Comparison of ENCODE assay signal across 8 cellular contexts in genomic region chr15:49155834-49156627, GRCh38. TPM values are rescaled to one million over a fixed set of nuclear protein-coding genes. Genes with fewer than 3 reads are reported as not detected.
A peak's percentile ranks its signal among the peaks of the same experiment; 100 is the strongest.
DNase-seq lines count a peak whose midpoint lies in the region; ATAC-seq and TF ChIP-seq lines count a peak whose summit lies in the region.

No MANE protein-coding gene starts in this region.

- H3K79me1 ChIP-seq in trophoblast cell (ENCODE audit: low read length) = peaks cover 5% of the 10 kb centered on the region

- peak overlapping the region; percentile 38 for H3K27ac ChIP-seq in trophoblast cell (ENCODE audit: low read depth, low read length)

- H2BK12ac ChIP-seq in trophoblast cell (ENCODE audit: low read length) = no peak overlapping the region

- WGBS in trophoblast cell (ENCODE audit: extremely low coverage, insufficient coverage, insufficient read length) = no CpG with 5 or more reads among the region's 26 CpGs

- H3K9me3 Mint-ChIP-seq in HFFc6 = no peaks in the 10 kb centered on the region

- H3K4me2 ChIP-seq in trophoblast cell (ENCODE audit: low read length) = peak overlapping the region; percentile 70

- no peak overlapping the region for H2BK120ac ChIP-seq in trophoblast cell (ENCODE audit: insufficient read depth, low read length, poor library complexity)

- no peak overlapping the region for H4K91ac ChIP-seq in trophoblast cell (ENCODE audit: low read depth, low read length)

- TF ChIP-seq CTCF in HFFc6 (IDR thresholded peaks at IDR 0.05) (no peak), fibroblast of the aortic adventitia (IDR thresholded peaks at IDR 0.05; ENCODE audit: insufficient read depth, low read length) (no peak)

- peaks cover 6% of the 10 kb centered on the region for H3K79me2 ChIP-seq in trophoblast cell (ENCODE audit: control insufficient read depth, insufficient read depth, low read length, poor library complexity)

- peak overlapping the region; percentile 100 for H3K4me3 ChIP-seq in fibroblast of the aortic adventitia (ENCODE audit: low read depth, low read length)
- peak overlapping the region; percentile 79 for H3K4me3 ChIP-seq in trophoblast cell (ENCODE audit: low read depth, low read length)

- peak overlapping the region; percentile 74 for H4K8ac ChIP-seq in trophoblast cell (ENCODE audit: low read depth, low read length)

- no peak overlapping the region for H3K18ac ChIP-seq in trophoblast cell (ENCODE audit: low read length)

- H3K27ac Mint-ChIP-seq in HFFc6 = peak overlapping the region; percentile 99

- H3K36me3 Mint-ChIP-seq in HFFc6 (ENCODE audit: low read depth) = peaks cover 28% of the 10 kb centered on the region

- H3K23ac ChIP-seq in trophoblast cell (ENCODE audit: low read length) = no peak overlapping the region

- no peak overlapping the region for H2BK5ac ChIP-seq in trophoblast cell (ENCODE audit: low read depth, low read length, poor library complexity)

- H3K4me1 ChIP-seq in trophoblast cell (ENCODE audit: control insufficient read depth in 1 of 2, insufficient read depth in 2 of 2, low read length in 2 of 2) = no peaks in the 10 kb centered on the region

- H3K4me1 Mint-ChIP-seq in HFFc6 (ENCODE audit: low read depth) = peaks cover 52% of the 10 kb centered on the region

- H3K9me3 ChIP-seq in trophoblast cell (ENCODE audit: insufficient read depth, low read depth, low read length) = no peaks in the 10 kb centered on the region

- H3K14ac ChIP-seq in trophoblast cell (ENCODE audit: low read length) = no peak overlapping the region

- DNase-seq in EL (peak; percentile 52), HFFc6 (peak; percentile 25), UCSD-AML1 (lab: John Stamatoyannopoulos, UW; ENCODE audit: unreplicated experiment) (peak; percentile 30), fibroblast of the aortic adventitia (ENCODE audit: low read depth) (peak; percentile 27), trophoblast cell (peak; percentile 78 to 86)
- no peak for DNase-seq in activated CD4-positive, CD25-positive, alpha-beta regulatory T cell treated with anti-CD3 and anti-CD28 coated beads, Interleukin-2, amount 50 U/mL, for 72 hours

- peaks cover 2% of the 10 kb centered on the region for H3K27me3 Mint-ChIP-seq in HFFc6 (ENCODE audit: insufficient read depth)

- H3K27me3 ChIP-seq in trophoblast cell (ENCODE audit: insufficient read depth, low read length) = no peaks in the 10 kb centered on the region

- H2AK5ac ChIP-seq in trophoblast cell (ENCODE audit: low read length) = no peak overlapping the region

- H3K4me3 Mint-ChIP-seq in HFFc6 = peak overlapping the region; percentile 100

- no peak for ATAC-seq in GM21515 (IDR thresholded peaks at IDR 0.05; ENCODE audit: unreplicated experiment)
- no peak for ATAC-seq in GM19328 (IDR thresholded peaks at IDR 0.05; ENCODE audit: unreplicated experiment)

- H3K36me3 ChIP-seq in trophoblast cell (ENCODE audit: control insufficient read depth in 1 of 2, insufficient read depth in 2 of 2, low read length in 2 of 2) = peaks cover 0 to 2% of the 10 kb centered on the region in 2 experiments

- H3K9ac ChIP-seq in trophoblast cell (ENCODE audit: low read length) = peak overlapping the region; percentile 66

- H3K4ac ChIP-seq in trophoblast cell (ENCODE audit: low read depth, low read length) = no peak overlapping the region

- no peak overlapping the region for H4K12ac ChIP-seq in trophoblast cell (ENCODE audit: low read depth, low read length)

- H2AFZ ChIP-seq in trophoblast cell (ENCODE audit: insufficient read depth, low read length, poor library complexity) = peak overlapping the region; percentile 80

RNA-seq across cellular contexts. Expression of gene COPS2, which starts 0.6 kb away (rescaled TPM):
- 100 to 1,000 TPM; 116 to 126 (median 122) TPM for total RNA-seq in HFFc6 (2021; fragmentation: NEBNext Ultra II Directional; extraction: Animal tissue kit (Norgen Biotek cat#: 25700))
- 116 and 176 TPM in 2 replicates for total RNA-seq in fibroblast of the aortic adventitia (ENCODE audit: low replicate concordance)
- 63.9 and 64.6 TPM in 2 replicates for polyA plus RNA-seq in trophoblast cell (2013)

RNA-seq across cellular contexts. Expression of gene GALK2, which starts 14.0 kb away (rescaled TPM):
- 10 to 100 TPM; 17.5 to 24.7 (median 21.6) TPM for total RNA-seq in HFFc6 (2021; fragmentation: NEBNext Ultra II Directional; extraction: Animal tissue kit (Norgen Biotek cat#: 25700))
- 30.9 and 50.5 TPM in 2 replicates for total RNA-seq in fibroblast of the aortic adventitia (ENCODE audit: low replicate concordance)
- polyA plus RNA-seq in trophoblast cell (2013) = 10.5 and 11.5 TPM in 2 replicates
